ENCODE assay signal across 8 cellular contexts in genomic region chr3:120093923-120094775, GRCh38. TPM values are rescaled to one million over a fixed set of nuclear protein-coding genes. Genes with fewer than 3 reads are reported as not detected.
A peak's percentile ranks its signal among the peaks of the same experiment; 100 is the strongest.
DNase-seq lines count a peak whose midpoint lies in the region; ATAC-seq, FAIRE-seq and TF ChIP-seq lines count a peak whose summit lies in the region.

TSS of gene GSK3B (minus strand) at chr3:120094447. CDS start at chr3:120093434, 1,013 bp downstream.

- intact Hi-C loops in left ventricle myocardium superior (cut with micrococcal nuclease) = loop anchor here (10.0 kb wide), 1 partner anchor 189 kb away; no protein-coding TSS in a partner anchor

- no peak for TF ChIP-seq CTCF in retinal pigment epithelial cell (conservative IDR thresholded peaks at IDR 0.05; ENCODE audit: low read depth, low read length)

- peak within 1 kb of the TSS; percentile 95 for H3K27ac ChIP-seq in angular gyrus (ENCODE audit: low read depth, low read length)

- in situ Hi-C loops in G401 (cut with HindIII; ENCODE audit: low sequenced_read_pairs) = no loop called here

- peak within 1 kb of the TSS; percentile 95 for H3K4me3 ChIP-seq in retinal pigment epithelial cell (ENCODE audit: low read length)

- FAIRE-seq in GM19239 (lab: Jason Lieb, UNC) = no peak

- ATAC-seq in GM21786 (IDR thresholded peaks at IDR 0.05; ENCODE audit: unreplicated experiment) (peak; percentile 2), left ventricle myocardium superior (peak; percentile 86)

- DNase-seq in G401 (ENCODE audit: low spot score) (peak; percentile 79), LHCN-M2 (ENCODE audit: low read depth) (no peak), T follicular helper cell (ENCODE audit: low read depth) (peak; percentile 99), left ventricle myocardium superior (peak; percentile 98), retinal pigment epithelial cell (ENCODE audit: low read depth) (no peak), GM19239 (ENCODE audit: insufficient read length, low spot score) (no peak)

RNA-seq across cellular contexts. Expression of gene GSK3B, which starts in this region (rescaled TPM):
- 22.7 and 33.8 TPM in 2 replicates for total RNA-seq in G401 (2014; rRNA removed; shearing (Covaris generic))
- total RNA-seq in LHCN-M2 (2014; rRNA removed) (43.3 and 46.5 TPM in 2 replicates), left ventricle myocardium superior (45.7 TPM)
- 22.8 TPM for polyA plus RNA-seq in LHCN-M2 (2012)

Comparison
In these comparisons a context has a peak if more than half of its experiments do, and no peak if none do; other contexts are left out.
1. DNase-seq: peak in G401 (single experiment), T follicular helper cell (single experiment) and left ventricle myocardium superior (single experiment); none in LHCN-M2 (single experiment), retinal pigment epithelial cell (single experiment) and GM19239 (single experiment).